Comparison of ENCODE assay signal across 1 cellular context in genomic region chr6:34953084-34954025, GRCh38.
TF ChIP-seq lines count a peak whose summit lies in the region.

No MANE protein-coding gene starts in this region.

TF ChIP-seq in HepG2, 621 proteins besides CTCF, POLR2A, EP300 and RAD21 (continued from another document and continues in another):
- TF ChIP-seq RNF219 (CRISPR knock-in tag; IDR thresholded peaks at IDR 0.05) = no peak
- TF ChIP-seq ZNF800 (CRISPR knock-in tag; IDR thresholded peaks at IDR 0.05) = peak; percentile 52; the same call in 1 of the 2 replicates
- peak; percentile 49; the same call in 1 of the 2 replicates for TF ChIP-seq ZNF646 (CRISPR knock-in tag; IDR thresholded peaks at IDR 0.05)
- no peak for TF ChIP-seq JARID2 (CRISPR knock-in tag; IDR thresholded peaks at IDR 0.05; ENCODE audit: insufficient replicate concordance)
- TF ChIP-seq NR1H2 (CRISPR knock-in tag; IDR thresholded peaks at IDR 0.05; ENCODE audit: borderline replicate concordance, low read depth) = no peak
- no peak for TF ChIP-seq CC2D1A (CRISPR knock-in tag; IDR thresholded peaks at IDR 0.05)
- TF ChIP-seq ZNF672 (CRISPR knock-in tag; IDR thresholded peaks at IDR 0.05) = no peak
- TF ChIP-seq AGO2 (optimal IDR thresholded peaks at IDR 0.05; ENCODE audit: low read depth, low read length) = no peak
- no peak for TF ChIP-seq ZNF782 (CRISPR knock-in tag; IDR thresholded peaks at IDR 0.05; ENCODE audit: borderline replicate concordance)
- TF ChIP-seq ATF4 (CRISPR knock-in tag; IDR thresholded peaks at IDR 0.05) = peak in 1 of 2 experiments; percentile 77; a peak in 2 of 4 replicates
- no peak for TF ChIP-seq ZNF629 (CRISPR knock-in tag; conservative IDR thresholded peaks at IDR 0.05)
- no peak for TF ChIP-seq ZNF761 (CRISPR knock-in tag; conservative IDR thresholded peaks at IDR 0.05)
- TF ChIP-seq KIAA2018 (CRISPR knock-in tag; IDR thresholded peaks at IDR 0.05; ENCODE audit: borderline replicate concordance) = no peak
- peak; percentile 93; the same call in 1 of the 2 replicates for TF ChIP-seq AHDC1 (CRISPR knock-in tag; IDR thresholded peaks at IDR 0.05; ENCODE audit: borderline replicate concordance)
- peak; percentile 58 for TF ChIP-seq ZNF770 (CRISPR knock-in tag; IDR thresholded peaks at IDR 0.05)
- TF ChIP-seq ZBTB20 (CRISPR knock-in tag; IDR thresholded peaks at IDR 0.05; ENCODE audit: borderline replicate concordance, low read depth) = peak; percentile 67; the same call in 1 of the 2 replicates
